10 cellular contexts compared by ENCODE assay signal in the genomic region with DNA sequence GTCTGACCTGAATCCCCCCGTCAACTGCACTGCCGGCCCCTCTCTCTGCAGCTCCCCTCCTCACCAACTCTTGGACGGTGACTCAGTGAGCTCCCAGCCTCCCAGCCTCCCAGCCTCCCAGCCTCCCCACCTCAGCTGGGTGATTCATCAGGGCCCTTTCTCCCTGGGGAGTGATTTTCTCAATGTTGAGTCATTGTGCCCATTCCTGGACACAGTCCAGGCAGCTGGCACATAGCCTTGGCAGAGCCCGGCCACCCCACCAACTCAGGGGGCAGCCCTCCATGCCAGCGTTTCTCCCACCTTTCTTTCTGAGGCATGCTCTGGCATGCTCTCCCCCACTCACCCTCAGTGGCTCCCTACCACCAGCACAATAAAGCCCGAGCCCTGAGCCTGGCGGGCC. TPM values are rescaled to one million over a fixed set of nuclear protein-coding genes. Genes with fewer than 3 reads are reported as not detected.
A peak's percentile ranks its signal among the peaks of the same experiment; 100 is the strongest.
DNase-seq lines count a peak whose midpoint lies in the region; ATAC-seq and TF ChIP-seq lines count a peak whose summit lies in the region.
"Had no signal": no experiment of that assay in that cellular context is flagged by ENCODE, and none has a peak within 500 bp of the region (broad histone marks: within the 10 kb centered on the region; RNA-seq: fewer than 3 reads in every experiment).

No MANE protein-coding gene starts in this region.

- no peak for TF ChIP-seq CTCF in PC-3 (conservative IDR thresholded peaks at IDR 0.05; ENCODE audit: low read depth, low read length)

- DNase-seq in T-helper 1 cell (no peak), PC-3 (peak; percentile 89), epithelial cell of prostate (ENCODE audit: low read depth, low spot score) (peak; percentile 26), COLO668 (lab: John Stamatoyannopoulos, UW; ENCODE audit: unreplicated experiment) (no peak)
- DNase-seq in activated CD4-positive, alpha-beta T cell treated with anti-CD3 and anti-CD28 coated beads, Interleukin-2, amount 10 ng/mL, durations not matched to agents 7 days and 5 days: no peak

- POLR2A ChIA-PET in PC-3 (lab: Charles Lee; ENCODE audit: unreplicated experiment): no interaction called here
- POLR2A ChIA-PET in activated CD4-positive, alpha-beta T cell treated with anti-CD3 and anti-CD28 coated beads, Interleukin-2, amount 10 ng/mL, durations not matched to agents 7 days and 5 days (lab: Charles Lee): no interaction called here

- H3K4me3 ChIP-seq in PC-3 (ENCODE audit: low read length) (peak overlapping the region; percentile 72), skeletal muscle tissue (ENCODE audit: low read length in 3 of 3) (peak overlapping the region in 2 of 3 donors; percentile 68 to 71)

- no peaks in the 10 kb centered on the region for H3K9me2 ChIP-seq in PC-3 (replicated peaks; ENCODE audit: low read length)

- peaks cover 15% of the 10 kb centered on the region for H3K27me3 Mint-ChIP-seq in T-helper 1 cell treated with Interleukin-12 subunit alpha and Interleukin-12 subunit beta and Interleukin-4 antibody, amounts not matched to agents 30 μg/mL and 1 μg/mL, for 36 hours (ENCODE audit: low read depth)
- H3K27me3 Mint-ChIP-seq in activated CD4-positive, alpha-beta T cell treated with anti-CD3 and anti-CD28 coated beads, Interleukin-2, amount 10 ng/mL, durations not matched to agents 7 days and 5 days: peaks cover 5% of the 10 kb centered on the region

- H3K9ac ChIP-seq in PC-3 (ENCODE audit: low read length): no peak overlapping the region
- peak overlapping the region in 1 of 3 donors; percentile 43 for H3K9ac ChIP-seq in skeletal muscle tissue (ENCODE audit: low read depth in 1 of 3, low read length in 3 of 3)

- peak overlapping the region; percentile 52 for H3K4me3 Mint-ChIP-seq in T-helper 1 cell treated with Interleukin-12 subunit alpha and Interleukin-12 subunit beta and Interleukin-4 antibody, amounts not matched to agents 30 μg/mL and 1 μg/mL, for 36 hours
- no peak overlapping the region for H3K4me3 Mint-ChIP-seq in activated CD4-positive, alpha-beta T cell treated with anti-CD3 and anti-CD28 coated beads, Interleukin-2, amount 10 ng/mL, durations not matched to agents 7 days and 5 days

- H3K79me2 ChIP-seq in PC-3 (ENCODE audit: low read length): no peaks in the 10 kb centered on the region

- no peaks in the 10 kb centered on the region for H3F3A ChIP-seq in PC-3 (ENCODE audit: low read length, unreplicated experiment)

- H3K27ac ChIP-seq in PC-3 (ENCODE audit: low read length): no peak overlapping the region
- peak overlapping the region; percentile 68 for H3K27ac ChIP-seq in epithelial cell of prostate
- no peak overlapping the region for H3K27ac ChIP-seq in skeletal muscle tissue (ENCODE audit: low read depth, low read length)
- H3K27ac ChIP-seq: cardiac muscle cell had no signal

- peaks cover 18% of the 10 kb centered on the region for H3K27me3 ChIP-seq in PC-3 (ENCODE audit: low read length)
- peaks cover 13 to 25% (median 21%) of the 10 kb centered on the region in 3 donors for H3K27me3 ChIP-seq in skeletal muscle tissue (ENCODE audit: control insufficient read depth in 3 of 3, insufficient read depth in 3 of 3, low read length in 3 of 3)

- BruUV-seq in PC-3 (replicated peaks; lab: Mats Ljungman, UMichigan): no TSS peak

- no peak overlapping the region for H3K27ac Mint-ChIP-seq in T-helper 1 cell treated with Interleukin-12 subunit alpha and Interleukin-12 subunit beta and Interleukin-4 antibody, amounts not matched to agents 30 μg/mL and 1 μg/mL, for 36 hours
- H3K27ac Mint-ChIP-seq in activated CD4-positive, alpha-beta T cell treated with anti-CD3 and anti-CD28 coated beads, Interleukin-2, amount 10 ng/mL, durations not matched to agents 7 days and 5 days: no peak overlapping the region

- H3K4me2 ChIP-seq in PC-3 (ENCODE audit: low read length): peak overlapping the region; percentile 96

- H3K36me3 ChIP-seq in PC-3 (ENCODE audit: low read depth, low read length): no peaks in the 10 kb centered on the region
- H3K36me3 ChIP-seq in skeletal muscle tissue (ENCODE audit: control insufficient read depth in 3 of 3, insufficient read depth in 3 of 3, low read length in 3 of 3): no peaks in the 10 kb centered on the region
- H3K36me3 ChIP-seq: cardiac muscle cell, upper lobe of right lung had no signal

- peak overlapping the region; percentile 87 for H2AFZ ChIP-seq in PC-3 (ENCODE audit: low read length)

- intact Hi-C loops in PC-3 (cut with micrococcal nuclease): loop anchor here (1.0 to 2.0 kb wide), 2 partner anchors 44 to 173 kb away; no protein-coding TSS in a partner anchor

- H3K9me3 ChIP-seq in PC-3 (ENCODE audit: low read length): no peaks in the 10 kb centered on the region
- no peaks in the 10 kb centered on the region for H3K9me3 ChIP-seq in skeletal muscle tissue (ENCODE audit: control insufficient read depth in 3 of 3, low read length in 3 of 3)
- H3K9me3 ChIP-seq: upper lobe of right lung had no signal

- H3K4me1 Mint-ChIP-seq in T-helper 1 cell treated with Interleukin-12 subunit alpha and Interleukin-12 subunit beta and Interleukin-4 antibody, amounts not matched to agents 30 μg/mL and 1 μg/mL, for 36 hours (ENCODE audit: low read depth): peaks cover 2% of the 10 kb centered on the region
- no peaks in the 10 kb centered on the region for H3K4me1 Mint-ChIP-seq in activated CD4-positive, alpha-beta T cell treated with anti-CD3 and anti-CD28 coated beads, Interleukin-2, amount 10 ng/mL, durations not matched to agents 7 days and 5 days

- H3K9me3 Mint-ChIP-seq in T-helper 1 cell treated with Interleukin-12 subunit alpha and Interleukin-12 subunit beta and Interleukin-4 antibody, amounts not matched to agents 30 μg/mL and 1 μg/mL, for 36 hours: no peaks in the 10 kb centered on the region
- H3K9me3 Mint-ChIP-seq in activated CD4-positive, alpha-beta T cell treated with anti-CD3 and anti-CD28 coated beads, Interleukin-2, amount 10 ng/mL, durations not matched to agents 7 days and 5 days: no peaks in the 10 kb centered on the region

- CTCF ChIA-PET in PC-3 (lab: Charles Lee): no interaction called here
- CTCF ChIA-PET in activated CD4-positive, alpha-beta T cell treated with anti-CD3 and anti-CD28 coated beads, Interleukin-2, amount 10 ng/mL, durations not matched to agents 7 days and 5 days (lab: Charles Lee): interaction anchor here (0.6 to 2.5 kb wide), 9 partner anchors 8 to 172 kb away, joined by 3 to 10 read pairs (median 3); no protein-coding TSS in a partner anchor

- H3K4me1 ChIP-seq in PC-3 (ENCODE audit: insufficient read depth, low read length) (peaks cover 13% of the 10 kb centered on the region), skeletal muscle tissue (ENCODE audit: control insufficient read depth in 3 of 3, insufficient read depth in 3 of 3, low read length in 3 of 3) (peaks cover 15 to 30% (median 22%) of the 10 kb centered on the region in 3 donors)

- no peaks in the 10 kb centered on the region for H3K36me3 Mint-ChIP-seq in T-helper 1 cell treated with Interleukin-12 subunit alpha and Interleukin-12 subunit beta and Interleukin-4 antibody, amounts not matched to agents 30 μg/mL and 1 μg/mL, for 36 hours (ENCODE audit: low read depth)
- no peaks in the 10 kb centered on the region for H3K36me3 Mint-ChIP-seq in activated CD4-positive, alpha-beta T cell treated with anti-CD3 and anti-CD28 coated beads, Interleukin-2, amount 10 ng/mL, durations not matched to agents 7 days and 5 days (ENCODE audit: low read depth)

- H4K20me1 ChIP-seq in PC-3 (ENCODE audit: low read length): no peaks in the 10 kb centered on the region

- ATAC-seq in PC-3: peak; percentile 28
- ATAC-seq in HG03520 (IDR thresholded peaks at IDR 0.05; ENCODE audit: unreplicated experiment): no peak

RNA-seq across cellular contexts. Expression of a gene that starts 30.7 kb away (rescaled TPM):
- total RNA-seq in PC-3 (2014; rRNA removed) (2.6 and 2.7 TPM in 2 replicates), skeletal muscle tissue (12.0 TPM)
- under 1 TPM; 0.40 to 0.48 TPM for total RNA-seq in activated CD4-positive, alpha-beta T cell treated with anti-CD3 and anti-CD28 coated beads, Interleukin-2, amount 10 ng/mL, durations not matched to agents 7 days and 5 days

Comparison
In these comparisons a context has a peak if more than half of its experiments do, and no peak if none do; other contexts are left out.
1. DNase-seq: peak in PC-3 (single experiment) and epithelial cell of prostate (single experiment); none in T-helper 1 cell (0 of 5), COLO668 (single experiment) and activated CD4-positive, alpha-beta T cell treated with anti-CD3 and anti-CD28 coated beads, Interleukin-2, amount 10 ng/mL, durations not matched to agents 7 days and 5 days (single experiment).